In the genomic region with DNA sequence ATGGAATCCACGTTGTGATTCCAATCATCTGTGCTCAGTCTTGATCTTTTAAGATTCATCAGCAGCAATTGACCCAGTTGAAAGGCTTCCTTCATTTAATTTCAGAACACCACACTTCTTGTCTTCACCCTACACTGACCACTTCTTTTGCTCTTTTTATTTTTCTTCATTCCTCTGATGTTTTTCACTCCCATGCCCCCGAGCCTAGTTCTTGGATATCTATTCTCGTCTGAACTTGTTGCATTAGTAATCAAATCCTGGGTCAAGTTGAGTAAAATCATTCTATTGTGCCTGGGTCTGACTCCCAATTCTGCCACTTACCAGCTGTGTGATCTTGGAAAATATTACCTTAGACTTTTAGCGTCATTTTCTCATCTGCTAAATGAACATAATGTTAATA, we compare ENCODE assay signal across 18 cellular contexts.
DNase-seq lines count a peak whose midpoint lies in the region; TF ChIP-seq lines count a peak whose summit lies in the region.
"Had no signal": no experiment of that assay in that cellular context is flagged by ENCODE, and none has a peak within 500 bp of the region (broad histone marks: within the 10 kb centered on the region; RNA-seq: fewer than 3 reads in every experiment).

No MANE protein-coding gene starts in this region.

- no peaks in the 10 kb centered on the region for H3K27me3 ChIP-seq in transverse colon
- H3K27me3 ChIP-seq: BE2C had no signal

- no peaks in the 10 kb centered on the region for H3K36me3 ChIP-seq in transverse colon
- H3K36me3 ChIP-seq: BE2C had no signal

- WGBS in lower leg skin, 2 donors, result 40% methylated on average over 4 of the region's 4 CpGs
- WGBS in transverse colon (ENCODE audit: low coverage in 1 of 2), 2 donors, result 52 to 56% methylated on average over 4 of the region's 4 CpGs

- peak; percentile 25 for DNase-seq in RWPE1 (ENCODE audit: low spot score)
- peak; percentile 57 for DNase-seq in SK-MEL-5 (ENCODE audit: low read depth, low spot score)
- DNase-seq in epithelial cell of esophagus (ENCODE audit: low read depth), result peak; percentile 73
- peak; percentile 1 for DNase-seq in putamen (ENCODE audit: low spot score)
- no peak for DNase-seq in lower leg skin (ENCODE audit: low spot score in 2 of 2)
- no peak for DNase-seq in transverse colon
- DNase-seq in EL, result no peak
- DNase-seq: ACHN; BE2C; C1 segment of cervical spinal cord; CD4-positive, CD25-positive, alpha-beta regulatory T cell; CD8-positive, alpha-beta memory T cell; COR-L47; DMS 273 treated with DMSO at 0.1 percent for 48 hours; DMS53; GDM1; HCEC 1CT had no signal

- TF ChIP-seq POLR2A in lower leg skin (IDR thresholded peaks at IDR 0.05), result no peak
- TF ChIP-seq POLR2A in transverse colon (IDR thresholded peaks at IDR 0.05), result no peak

- no peak for TF ChIP-seq EP300 in transverse colon (IDR thresholded peaks at IDR 0.05; ENCODE audit: low read depth)

- in situ Hi-C loops in SK-MEL-5 (cut with HindIII; ENCODE audit: low pct_unique_long_range_greater_than_20kb, low sequenced_read_pairs) (no loop called here), transverse colon (cut with MboI; ENCODE audit: low pct_ligation_motif_present in 1 of 4, low pct_unique_long_range_greater_than_20kb in 1 of 4, low sequenced_read_pairs in 3 of 4) (no loop called here)

- POLR2A ChIA-PET in RWPE1 (lab: Yijun Ruan, JAX; ENCODE audit: low non-redundant PET), result no interaction called here

- H3K4me3 ChIP-seq in epithelial cell of esophagus (ENCODE audit: low read length), result no peak overlapping the region
- H3K4me3 ChIP-seq in lower leg skin (ENCODE audit: low read depth, poor library complexity, severe bottlenecking), result no peak overlapping the region
- H3K4me3 ChIP-seq in transverse colon, result no peak overlapping the region
- H3K4me3 ChIP-seq: GM23338 had no signal

- TF ChIP-seq CTCF in RWPE1 (conservative IDR thresholded peaks at IDR 0.05; ENCODE audit: low read depth), result no peak
- no peak for TF ChIP-seq CTCF in epithelial cell of esophagus (IDR thresholded peaks at IDR 0.05; ENCODE audit: insufficient read depth, low read depth, low read length, missing control alignments)
- TF ChIP-seq CTCF in lower leg skin (IDR thresholded peaks at IDR 0.05), result no peak
- no peak for TF ChIP-seq CTCF in transverse colon (IDR thresholded peaks at IDR 0.05)

- H3K4me1 ChIP-seq in transverse colon, result no peaks in the 10 kb centered on the region

- intact Hi-C loops in lower leg skin (cut with DNase I; ENCODE audit: low total_unique reads), result no loop called here
- intact Hi-C loops in transverse colon (cut with DNase I; ENCODE audit: low total_unique reads), result no loop called here

- H3K9me3 ChIP-seq in transverse colon, result no peaks in the 10 kb centered on the region
- H3K9me3 ChIP-seq: BE2C had no signal

- CTCF ChIA-PET in RWPE1 (lab: Yijun Ruan, JAX), result no interaction called here

- H3K27ac ChIP-seq in RWPE1, result no peak overlapping the region
- no peak overlapping the region for H3K27ac ChIP-seq in transverse colon

Comparison
In these comparisons a context has a peak if more than half of its experiments do, and no peak if none do; other contexts are left out.
1. DNase-seq: peak in RWPE1 (single experiment), SK-MEL-5 (single experiment), epithelial cell of esophagus (single experiment) and putamen (single experiment); none in lower leg skin (0 of 2), transverse colon (single experiment) and EL (single experiment).